In the genomic region with DNA sequence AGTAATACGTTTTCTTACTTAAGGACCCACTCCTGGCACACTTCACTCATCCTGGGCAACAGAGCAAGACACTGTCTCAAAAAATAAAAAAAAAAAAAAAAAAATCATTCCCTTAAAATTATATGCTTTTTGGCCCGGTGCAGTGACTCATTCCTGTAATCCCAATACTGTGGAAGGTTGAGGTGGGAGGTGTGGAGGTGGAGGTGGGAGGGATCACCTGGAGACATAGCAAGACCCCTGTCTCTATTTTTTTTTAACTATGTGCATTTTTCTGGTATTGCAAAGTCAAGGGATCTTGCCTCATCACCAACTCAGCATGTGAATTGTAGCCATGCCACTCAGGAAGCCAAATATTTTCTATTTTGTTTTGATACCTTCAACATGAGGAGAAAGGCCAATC, we compare ENCODE assay signal across 18 cellular contexts. TPM values are rescaled to one million over a fixed set of nuclear protein-coding genes. Genes with fewer than 3 reads are reported as not detected.
DNase-seq lines count a peak whose midpoint lies in the region; ATAC-seq and TF ChIP-seq lines count a peak whose summit lies in the region.
"Had no signal": no experiment of that assay in that cellular context is flagged by ENCODE, and none has a peak within 500 bp of the region (broad histone marks: within the 10 kb centered on the region; RNA-seq: fewer than 3 reads in every experiment).

No MANE protein-coding gene starts in this region.

- H3K27ac Mint-ChIP-seq in activated CD4-positive, alpha-beta T cell treated with anti-CD3 and anti-CD28 coated beads for 36 hours: peak overlapping the region; percentile 98
- H3K27ac Mint-ChIP-seq: dendritic cell treated with granulocyte-macrophage colony-stimulating factor and Interleukin-4, amounts not matched to agents 40 ng/mL and 50 ng/mL, for 4 days had no signal

- H3K9me3 ChIP-seq in PC-9 (ENCODE audit: insufficient read depth, low read depth) (no peaks in the 10 kb centered on the region), gastrocnemius medialis (no peaks in the 10 kb centered on the region), tibial artery (no peaks in the 10 kb centered on the region)
- H3K9me3 ChIP-seq: esophagus muscularis mucosa, HAP-1 had no signal

- H3K27me3 ChIP-seq in PC-9 (ENCODE audit: insufficient read depth, low read depth): no peaks in the 10 kb centered on the region
- no peaks in the 10 kb centered on the region for H3K27me3 ChIP-seq in brain microvascular endothelial cell (replicated peaks)
- no peaks in the 10 kb centered on the region for H3K27me3 ChIP-seq in gastrocnemius medialis
- H3K27me3 ChIP-seq in tibial artery: no peaks in the 10 kb centered on the region
- H3K27me3 ChIP-seq: esophagus muscularis mucosa had no signal

- no peaks in the 10 kb centered on the region for H3K27me3 Mint-ChIP-seq in activated CD4-positive, alpha-beta T cell treated with anti-CD3 and anti-CD28 coated beads for 36 hours
- H3K27me3 Mint-ChIP-seq: dendritic cell treated with granulocyte-macrophage colony-stimulating factor and Interleukin-4, amounts not matched to agents 40 ng/mL and 50 ng/mL, for 4 days had no signal

- H3K36me3 ChIP-seq in PC-9 (ENCODE audit: low read depth): no peaks in the 10 kb centered on the region
- no peaks in the 10 kb centered on the region for H3K36me3 ChIP-seq in brain microvascular endothelial cell (replicated peaks)
- no peaks in the 10 kb centered on the region for H3K36me3 ChIP-seq in gastrocnemius medialis
- no peaks in the 10 kb centered on the region for H3K36me3 ChIP-seq in tibial artery
- H3K36me3 ChIP-seq: esophagus muscularis mucosa, HAP-1 had no signal

- H3K27ac ChIP-seq in PC-9: peak overlapping the region; percentile 82
- peak overlapping the region; percentile 75 for H3K27ac ChIP-seq in brain microvascular endothelial cell
- H3K27ac ChIP-seq in gastrocnemius medialis: peak overlapping the region; percentile 37 to 77 (median 52)
- H3K27ac ChIP-seq in tibial artery: no peak overlapping the region
- H3K27ac ChIP-seq: esophagus muscularis mucosa had no signal

- peaks cover 31% of the 10 kb centered on the region for H3K36me3 Mint-ChIP-seq in activated CD4-positive, alpha-beta T cell treated with anti-CD3 and anti-CD28 coated beads for 36 hours (ENCODE audit: low read depth)

- 0 out of 2 replicates have a peak, but pooled peaks cover 4% of the 10 kb centered on the region for H4K20me1 ChIP-seq in PC-9 (ENCODE audit: insufficient read depth)

- peak overlapping the region; percentile 44 for H3K4me2 ChIP-seq in PC-9

- BruUV-seq in PC-9 (replicated peaks; lab: Mats Ljungman, UMichigan): no TSS peak

- H3K4me3 ChIP-seq in PC-9 (no peak overlapping the region), brain microvascular endothelial cell (ENCODE audit: low read depth, low read length) (no peak overlapping the region), gastrocnemius medialis (no peak overlapping the region), tibial artery (no peak overlapping the region)
- H3K4me3 ChIP-seq: esophagus muscularis mucosa, HAP-1 had no signal

- CTCF ChIA-PET in activated CD4-positive, alpha-beta T cell treated with anti-CD3 and anti-CD28 coated beads for 36 hours (lab: Charles Lee): interaction anchor here (0.9 to 7.0 kb wide), 3 partner anchors 9 to 43 kb away, joined by 3 to 84 read pairs (median 4); a partner anchor contains a TSS
- CTCF ChIA-PET in PC-9 (lab: Charles Lee): no interaction called here

- no peak overlapping the region for H2AFZ ChIP-seq in PC-9

- DNase-seq in activated CD4-positive, alpha-beta T cell treated with anti-CD3 and anti-CD28 coated beads for 36 hours: no peak
- DNase-seq in activated CD4-positive, alpha-beta T cell treated with anti-CD3 and anti-CD28 coated beads, Interleukin-2, amount 50 U/mL, for 48 hours: no peak
- DNase-seq in PC-9 (no peak), brain microvascular endothelial cell (no peak), gastrocnemius medialis (no peak), tibial artery (no peak), HK-2 (ENCODE audit: unreplicated experiment) (no peak), NCI-H1092 (lab: John Stamatoyannopoulos, UW) (no peak)
- DNase-seq: anterior cingulate cortex; left cardiac atrium; NCI-H187; NCI-H446 treated with DMSO at 0.1 percent for 48 hours; posterior cingulate gyrus; stimulated activated CD4-positive, alpha-beta T cell treated with anti-CD3 and anti-CD28 coated beads, Interleukin-12 subunit alpha, Interleukin-12 subunit beta, amount 100 ng/mL, for 4 hours; substantia nigra had no signal

- peaks cover 44% of the 10 kb centered on the region for H3K79me2 ChIP-seq in PC-9 (ENCODE audit: low read depth)

- POLR2A ChIA-PET in activated CD4-positive, alpha-beta T cell treated with anti-CD3 and anti-CD28 coated beads for 36 hours (lab: Charles Lee): interaction anchor here (1.0 to 4.4 kb wide), 6 partner anchors 9 to 122 kb away, joined by 3 to 53 read pairs (median 5); no protein-coding TSS in a partner anchor
- POLR2A ChIA-PET in PC-9 (lab: Charles Lee; ENCODE audit: unreplicated experiment): no interaction called here

- H3F3A ChIP-seq in PC-9 (ENCODE audit: insufficient read depth, low read depth): peaks cover 24% of the 10 kb centered on the region

- no peak for TF ChIP-seq POLR2A in gastrocnemius medialis (IDR thresholded peaks at IDR 0.05)

- ATAC-seq in activated CD4-positive, alpha-beta T cell treated with anti-CD3 and anti-CD28 coated beads for 36 hours: no peak
- no peak for ATAC-seq in gastrocnemius medialis

- intact Hi-C loops in activated CD4-positive, alpha-beta T cell treated with anti-CD3 and anti-CD28 coated beads for 36 hours (cut with DNase I, micrococcal nuclease): loop anchor here (5.0 kb wide), 3 partner anchors 121 to 411 kb away; a partner anchor contains a TSS
- intact Hi-C loops in PC-9 (cut with micrococcal nuclease; ENCODE audit: unreplicated experiment) (no loop called here), gastrocnemius medialis (cut with DNase I; ENCODE audit: low total_unique reads) (no loop called here), tibial artery (cut with DNase I; ENCODE audit: low total_unique reads) (no loop called here)

- peaks cover 21% of the 10 kb centered on the region for H3K4me1 ChIP-seq in PC-9 (replicated peaks; ENCODE audit: insufficient read depth)
- H3K4me1 ChIP-seq in gastrocnemius medialis: peaks cover 23 to 36% of the 10 kb centered on the region in 2 donors
- H3K4me1 ChIP-seq in tibial artery: peaks cover 0 to 11% (median 0%) of the 10 kb centered on the region in 4 donors
- H3K4me1 ChIP-seq: HAP-1 had no signal

- in situ Hi-C loops in brain microvascular endothelial cell (cut with HindIII; ENCODE audit: low pct_ligation_motif_present, low sequenced_read_pairs): no loop called here
- in situ Hi-C loops in gastrocnemius medialis (cut with MboI; ENCODE audit: low sequenced_read_pairs in 4 of 4): no loop called here

- peaks cover 54% of the 10 kb centered on the region for H3K4me1 Mint-ChIP-seq in activated CD4-positive, alpha-beta T cell treated with anti-CD3 and anti-CD28 coated beads for 36 hours

- TF ChIP-seq CTCF in PC-9 (conservative IDR thresholded peaks at IDR 0.05): no peak
- TF ChIP-seq CTCF in brain microvascular endothelial cell (IDR thresholded peaks at IDR 0.05; ENCODE audit: low read depth, low read length, missing control alignments): no peak
- no peak for TF ChIP-seq CTCF in gastrocnemius medialis (IDR thresholded peaks at IDR 0.05 in 4 of 5, conservative IDR thresholded peaks at IDR 0.05 in 1 of 5)
- no peak for TF ChIP-seq CTCF in tibial artery (IDR thresholded peaks at IDR 0.05)

- H3K4me3 Mint-ChIP-seq in activated CD4-positive, alpha-beta T cell treated with anti-CD3 and anti-CD28 coated beads for 36 hours: peak overlapping the region; percentile 47
- H3K4me3 Mint-ChIP-seq: dendritic cell treated with granulocyte-macrophage colony-stimulating factor and Interleukin-4, amounts not matched to agents 40 ng/mL and 50 ng/mL, for 4 days had no signal

- H3K9me2 ChIP-seq in PC-9 (ENCODE audit: insufficient read depth): no peaks in the 10 kb centered on the region

- H3K9me3 Mint-ChIP-seq in activated CD4-positive, alpha-beta T cell treated with anti-CD3 and anti-CD28 coated beads for 36 hours (ENCODE audit: low read depth): peaks cover 2% of the 10 kb centered on the region
- H3K9me3 Mint-ChIP-seq: dendritic cell treated with granulocyte-macrophage colony-stimulating factor and Interleukin-4, amounts not matched to agents 40 ng/mL and 50 ng/mL, for 4 days had no signal

RNA-seq across cellular contexts. Expression of a gene that starts 9.7 kb away (rescaled TPM):
- total RNA-seq in activated CD4-positive, alpha-beta T cell treated with anti-CD3 and anti-CD28 coated beads for 36 hours: 100 to 1,000 TPM; 162 to 203 TPM
- total RNA-seq in PC-9 (2021): 19.5 and 21.1 TPM in 2 replicates
- 100 to 1,000 TPM in 1 of 4 donors, 10 to 100 TPM in 3; 77.3 to 150 (median 80.7) TPM for total RNA-seq in gastrocnemius medialis

RNA-seq across cellular contexts. Expression of a gene that starts 21.8 kb away (rescaled TPM):
- total RNA-seq in activated CD4-positive, alpha-beta T cell treated with anti-CD3 and anti-CD28 coated beads for 36 hours: 100 to 1,000 TPM; 178 to 203 TPM
- 3.4 and 12.1 TPM in 2 replicates for total RNA-seq in PC-9 (2021)
- 10 to 100 TPM; 36.0 to 87.0 (median 60.7) TPM for total RNA-seq in gastrocnemius medialis

Comparison
In these comparisons a context has a peak if more than half of its experiments do, and no peak if none do; other contexts are left out.
1. H3K27ac ChIP-seq: peak in PC-9 (single experiment), brain microvascular endothelial cell (single experiment) and gastrocnemius medialis (4 of 4); none in tibial artery (0 of 2).
2. intact Hi-C loops: an anchor here in activated CD4-positive, alpha-beta T cell treated with anti-CD3 and anti-CD28 coated beads for 36 hours (5.0 kb wide); none called in PC-9, gastrocnemius medialis and tibial artery.